ENCODE assay signal across 11 cellular contexts in the genomic region with DNA sequence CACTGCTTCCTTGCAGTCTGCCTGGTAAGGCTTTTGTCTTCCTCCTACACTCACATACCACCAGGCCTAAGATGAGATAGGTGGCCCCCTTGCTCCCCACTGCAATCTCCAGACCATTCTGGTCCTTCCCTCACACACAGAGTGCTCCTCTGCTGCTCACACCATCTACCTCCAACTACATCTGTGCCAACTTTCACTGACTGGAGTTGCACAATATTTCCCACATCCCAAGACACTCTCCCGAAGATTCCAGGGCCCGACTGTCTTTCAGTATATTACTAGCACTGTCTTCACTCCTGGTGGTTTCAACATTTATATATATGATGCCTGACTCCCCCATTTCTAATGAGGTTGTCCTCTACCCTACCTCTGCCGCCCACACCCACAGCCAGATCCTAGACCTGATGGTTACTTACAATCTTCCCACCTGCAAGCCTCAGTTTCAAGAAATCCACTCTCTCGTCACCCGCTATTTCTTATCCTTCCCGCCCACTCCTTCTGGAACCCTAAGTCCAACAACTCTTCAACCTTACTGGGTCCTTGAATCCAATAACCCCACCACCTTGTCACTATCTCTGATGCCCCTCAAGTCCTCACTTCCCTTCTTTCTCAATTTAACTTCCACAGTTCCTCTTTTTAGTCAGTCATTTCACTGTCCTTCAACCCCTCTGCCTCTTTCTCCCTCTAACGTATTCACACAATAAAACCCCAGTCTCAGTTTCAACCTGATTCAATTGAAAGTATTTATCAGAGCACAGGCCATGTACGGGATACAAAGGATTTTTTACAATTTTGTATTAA. TPM values are rescaled to one million over a fixed set of nuclear protein-coding genes. Genes with fewer than 3 reads are reported as not detected.
DNase-seq lines count a peak whose midpoint lies in the region; ATAC-seq, FAIRE-seq and TF ChIP-seq lines count a peak whose summit lies in the region.
"Had no signal": no experiment of that assay in that cellular context is flagged by ENCODE, and none has a peak within 500 bp of the region (broad histone marks: within the 10 kb centered on the region; RNA-seq: fewer than 3 reads in every experiment).

No MANE protein-coding gene starts in this region.

- TF ChIP-seq POLR2A in GM18505 (IDR thresholded peaks at IDR 0.05; ENCODE audit: borderline replicate concordance, extremely low read depth, insufficient read depth, insufficient read length): no peak

- H3K79me2 ChIP-seq in hepatocyte: peaks cover 97% of the 10 kb centered on the region

- H4K20me1 ChIP-seq in hepatocyte (ENCODE audit: insufficient read depth, poor library complexity, severe bottlenecking): peaks cover 19% of the 10 kb centered on the region

- DNase-seq in amniotic epithelial cell (ENCODE audit: low read depth): peak; percentile 26
- no peak for DNase-seq in activated effector memory CD4-positive, alpha-beta T cell treated with Interleukin-2 at 50 U/mL for 16 hours
- DNase-seq in D721Med (ENCODE audit: insufficient read length, low spot score): no peak
- no peak for DNase-seq in hepatocyte (ENCODE audit: low spot score)
- DNase-seq in NCI-H146 treated with DMSO at 0.1 percent for 48 hours (lab: John Stamatoyannopoulos, UW; ENCODE audit: unreplicated experiment): no peak
- DNase-seq: NCI-H1436 treated with DMSO at 0.1 percent for 48 hours had no signal

- H3K4me2 ChIP-seq in hepatocyte: no peak overlapping the region

- no peaks in the 10 kb centered on the region for H3K4me1 ChIP-seq in hepatocyte (ENCODE audit: insufficient read depth)

- no peaks in the 10 kb centered on the region for H3K27me3 ChIP-seq in hepatocyte

- no peak overlapping the region for H3K4me3 ChIP-seq in hepatocyte
- H3K4me3 ChIP-seq: SK-N-MC had no signal

- ATAC-seq in GM18505 (IDR thresholded peaks at IDR 0.05; ENCODE audit: unreplicated experiment) (peak; percentile 91), GM21528 (IDR thresholded peaks at IDR 0.05; ENCODE audit: low FRiP score, unreplicated experiment) (peak; percentile 71), HG03354 (IDR thresholded peaks at IDR 0.05; ENCODE audit: poor library complexity, severe bottlenecking, unreplicated experiment) (peak; percentile 72)

- H3K9me2 ChIP-seq in hepatocyte (replicated peaks; ENCODE audit: insufficient read depth): no peaks in the 10 kb centered on the region

- H3K9me3 ChIP-seq in hepatocyte (ENCODE audit: low read depth): no peaks in the 10 kb centered on the region

- H2AFZ ChIP-seq in hepatocyte: no peak overlapping the region

- no peaks in the 10 kb centered on the region for H3K36me3 ChIP-seq in hepatocyte (replicated peaks; ENCODE audit: insufficient read depth, low read depth)

- 93% methylated on average over 8 of the region's 8 CpGs for WGBS in hepatocyte (ENCODE audit: low lambda C conversion rate, missing lambda C conversion rate)

- TF ChIP-seq CTCF in D721Med (IDR thresholded peaks at IDR 0.05; ENCODE audit: insufficient read depth, missing control alignments) (no peak), hepatocyte (IDR thresholded peaks at IDR 0.05; ENCODE audit: poor library complexity) (no peak)

- H3K27ac ChIP-seq in hepatocyte: no peak overlapping the region
- H3K27ac ChIP-seq: SK-N-MC had no signal

- no peak for FAIRE-seq in D721Med (lab: Jason Lieb, UNC)
- FAIRE-seq: H1 had no signal

RNA-seq across cellular contexts. Expression of a gene that starts 21.6 kb away (rescaled TPM):
- total RNA-seq in hepatocyte: 35.3 and 36.9 TPM in 2 replicates
- 14.8 and 16.8 TPM in 2 replicates for polyA plus RNA-seq in hepatocyte
